Comparison of ENCODE assay signal across 8 cellular contexts in the genomic region with DNA sequence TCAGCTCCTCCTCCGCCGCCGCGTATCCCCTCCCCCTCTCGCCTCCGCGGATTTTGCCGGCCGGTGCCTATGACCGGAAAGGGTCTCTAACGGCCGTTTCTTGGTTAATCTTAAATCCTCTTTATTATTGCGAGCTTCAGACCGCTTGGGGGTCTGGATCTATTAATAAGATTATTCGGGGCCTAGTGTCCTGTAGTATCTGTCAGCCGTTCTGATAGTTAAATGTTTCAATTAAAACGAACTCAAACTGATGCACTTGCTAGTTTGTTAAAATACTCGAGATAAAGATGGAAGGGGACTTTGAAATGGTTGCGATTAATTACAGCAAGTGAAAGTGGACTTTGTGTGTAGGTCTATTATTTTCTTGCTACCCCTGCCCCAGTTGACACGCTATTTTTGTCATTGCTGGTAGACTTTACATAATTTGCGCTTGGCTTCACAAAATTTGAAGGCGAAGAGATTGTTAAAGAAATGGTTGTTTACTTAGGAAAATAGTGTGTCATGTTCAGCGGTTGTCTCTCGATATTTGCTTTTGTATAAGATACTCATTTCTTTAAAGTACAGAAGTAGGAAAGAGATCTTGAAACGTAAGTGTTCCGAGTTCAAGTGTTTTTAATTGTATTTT. TPM values are rescaled to one million over a fixed set of nuclear protein-coding genes. Genes with fewer than 3 reads are reported as not detected.
DNase-seq lines count a peak whose midpoint lies in the region; ATAC-seq and TF ChIP-seq lines count a peak whose summit lies in the region.

No MANE protein-coding gene starts in this region.

- peaks cover 45% of the 10 kb centered on the region for H3K36me3 ChIP-seq in HUES48 (ENCODE audit: control insufficient read depth, insufficient read depth, low read length)
- no peaks in the 10 kb centered on the region for H3K36me3 ChIP-seq in urinary bladder (ENCODE audit: insufficient read depth)

- no peaks in the 10 kb centered on the region for H3K9me3 Mint-ChIP-seq in activated CD8-positive, alpha-beta memory T cell treated with anti-CD3 and anti-CD28 coated beads, Interleukin-2, amount 10 ng/mL, durations not matched to agents 7 days and 5 days (ENCODE audit: low read depth)
- no peaks in the 10 kb centered on the region for H3K9me3 Mint-ChIP-seq in osteocyte (ENCODE audit: unreplicated experiment)

- H3K36me3 Mint-ChIP-seq in activated CD8-positive, alpha-beta memory T cell treated with anti-CD3 and anti-CD28 coated beads, Interleukin-2, amount 10 ng/mL, durations not matched to agents 7 days and 5 days: peaks cover 46% of the 10 kb centered on the region
- peaks cover 7% of the 10 kb centered on the region for H3K36me3 Mint-ChIP-seq in osteocyte (ENCODE audit: unreplicated experiment)

- DNase-seq in activated CD8-positive, alpha-beta memory T cell treated with anti-CD3 and anti-CD28 coated beads, Interleukin-2, amount 10 ng/mL, durations not matched to agents 7 days and 5 days: peak; percentile 88
- DNase-seq in foreskin fibroblast (peak in 1 of 2 donors; percentile 80), osteocyte (ENCODE audit: extremely low spot score, unreplicated experiment) (peak; percentile 89), amniotic stem cell (lab: John Stamatoyannopoulos, UW) (no peak)

- CTCF ChIA-PET in activated CD8-positive, alpha-beta memory T cell treated with anti-CD3 and anti-CD28 coated beads, Interleukin-2, amount 10 ng/mL, durations not matched to agents 7 days and 5 days (lab: Charles Lee): interaction anchor here (0.5 to 2.9 kb wide), 8 partner anchors 14 to 64 kb away, joined by 3 to 9 read pairs (median 4); a partner anchor contains a TSS

- peaks cover 36% of the 10 kb centered on the region for H3K4me1 Mint-ChIP-seq in activated CD8-positive, alpha-beta memory T cell treated with anti-CD3 and anti-CD28 coated beads, Interleukin-2, amount 10 ng/mL, durations not matched to agents 7 days and 5 days
- H3K4me1 Mint-ChIP-seq in osteocyte (ENCODE audit: unreplicated experiment): peaks cover 39% of the 10 kb centered on the region

- peak overlapping the region; percentile 100 for H3K27ac Mint-ChIP-seq in activated CD8-positive, alpha-beta memory T cell treated with anti-CD3 and anti-CD28 coated beads, Interleukin-2, amount 10 ng/mL, durations not matched to agents 7 days and 5 days
- peak overlapping the region; percentile 100 for H3K27ac Mint-ChIP-seq in osteocyte (ENCODE audit: unreplicated experiment)

- H3K4me3 ChIP-seq in HUES48 (ENCODE audit: low read depth, low read length) (peak overlapping the region; percentile 85), foreskin fibroblast (ENCODE audit: low read depth in 1 of 2, low read length in 2 of 2) (peak overlapping the region; percentile 66 to 86), urinary bladder (ENCODE audit: low read depth, low read length) (peak overlapping the region; percentile 77)

- H3K9ac ChIP-seq in HUES48 (ENCODE audit: low read depth, low read length): peak overlapping the region; percentile 96

- H3K27ac ChIP-seq in HUES48 (ENCODE audit: low read depth, low read length) (peak overlapping the region; percentile 99), urinary bladder (ENCODE audit: low read depth) (peak overlapping the region; percentile 98)

- no peak for TF ChIP-seq CTCF in foreskin fibroblast (IDR thresholded peaks at IDR 0.05; ENCODE audit: low read depth, low read length)
- TF ChIP-seq CTCF in osteocyte (IDR thresholded peaks at IDR 0.05): no peak

- WGBS in urinary bladder: under 1% methylated on average over 26 of the region's 26 CpGs

- H3K9me3 ChIP-seq in HUES48 (ENCODE audit: control insufficient read depth, insufficient read depth, low read length): no peaks in the 10 kb centered on the region

- H3K27me3 Mint-ChIP-seq in activated CD8-positive, alpha-beta memory T cell treated with anti-CD3 and anti-CD28 coated beads, Interleukin-2, amount 10 ng/mL, durations not matched to agents 7 days and 5 days: no peaks in the 10 kb centered on the region
- no peaks in the 10 kb centered on the region for H3K27me3 Mint-ChIP-seq in osteocyte (ENCODE audit: unreplicated experiment)

- ATAC-seq in GM18498 (IDR thresholded peaks at IDR 0.05; ENCODE audit: unreplicated experiment): peak; percentile 11
- ATAC-seq in activated CD8-positive, alpha-beta memory T cell treated with anti-CD3 and anti-CD28 coated beads, Interleukin-2, amount 10 ng/mL, durations not matched to agents 7 days and 5 days: no peak
- no peak for ATAC-seq in HG03571 (IDR thresholded peaks at IDR 0.05; ENCODE audit: unreplicated experiment)

- H3K4me1 ChIP-seq in HUES48 (ENCODE audit: control insufficient read depth, insufficient read depth, low read length): peaks cover 15% of the 10 kb centered on the region; the same call in 1 of the 2 replicates
- H3K4me1 ChIP-seq in urinary bladder (ENCODE audit: insufficient read depth): no peaks in the 10 kb centered on the region

- peak overlapping the region; percentile 91 for H3K4me3 Mint-ChIP-seq in activated CD8-positive, alpha-beta memory T cell treated with anti-CD3 and anti-CD28 coated beads, Interleukin-2, amount 10 ng/mL, durations not matched to agents 7 days and 5 days
- H3K4me3 Mint-ChIP-seq in osteocyte (ENCODE audit: unreplicated experiment): peak overlapping the region; percentile 97

- H3K27me3 ChIP-seq in HUES48 (ENCODE audit: control insufficient read depth, insufficient read depth, low read length): no peaks in the 10 kb centered on the region

RNA-seq across cellular contexts. Expression of a gene that starts 0.8 kb away (rescaled TPM):
- total RNA-seq in activated CD8-positive, alpha-beta memory T cell treated with anti-CD3 and anti-CD28 coated beads, Interleukin-2, amount 10 ng/mL, durations not matched to agents 7 days and 5 days: 100 to 1,000 TPM; 279 to 363 TPM
- total RNA-seq in osteocyte (249 and 271 TPM in 2 replicates), urinary bladder (394 TPM)
- 115 TPM for polyA plus RNA-seq in urinary bladder

RNA-seq across cellular contexts. Expression of a gene that starts 1.7 kb away (rescaled TPM):
- total RNA-seq in activated CD8-positive, alpha-beta memory T cell treated with anti-CD3 and anti-CD28 coated beads, Interleukin-2, amount 10 ng/mL, durations not matched to agents 7 days and 5 days: 100 to 1,000 TPM; 135 to 189 TPM
- 66.8 and 79.1 TPM in 2 replicates for total RNA-seq in osteocyte
- 55.7 TPM for total RNA-seq in urinary bladder
- polyA plus RNA-seq in urinary bladder: 27.3 TPM

RNA-seq across cellular contexts. Expression of a gene that starts 44.9 kb away (rescaled TPM):
- 10 to 100 TPM; 41.6 to 46.3 TPM for total RNA-seq in activated CD8-positive, alpha-beta memory T cell treated with anti-CD3 and anti-CD28 coated beads, Interleukin-2, amount 10 ng/mL, durations not matched to agents 7 days and 5 days
- 18.6 and 19.0 TPM in 2 replicates for total RNA-seq in osteocyte
- 28.7 TPM for total RNA-seq in urinary bladder
- polyA plus RNA-seq in urinary bladder: 6.0 TPM

RNA-seq across cellular contexts. Expression of a gene that starts 52.1 kb away (rescaled TPM):
- under 1 TPM; 0.53 to 0.75 TPM for total RNA-seq in activated CD8-positive, alpha-beta memory T cell treated with anti-CD3 and anti-CD28 coated beads, Interleukin-2, amount 10 ng/mL, durations not matched to agents 7 days and 5 days
- 2.1 and 2.7 TPM in 2 replicates for total RNA-seq in osteocyte
- total RNA-seq in urinary bladder: 2.7 TPM
- 1.2 TPM for polyA plus RNA-seq in urinary bladder
